ENCODE assay signal across 24 cellular contexts in genomic region chr1:62823556-62823955, GRCh38.
"Had no signal": no experiment of that assay in that cellular context is flagged by ENCODE, and none has a peak within 500 bp of the region (broad histone marks: within the 10 kb centered on the region; RNA-seq: fewer than 3 reads in every experiment).

No MANE protein-coding gene starts in this region.

- ATAC-seq: esophagus mucosa, gastrocnemius medialis, left cardiac atrium, pancreas, psoas muscle had no signal

- DNase-seq: activated CD4-positive, alpha-beta T cell treated with anti-CD3 and anti-CD28 coated beads for 4 hours; activated CD4-positive, alpha-beta T cell treated with anti-CD3 and anti-CD28 coated beads, Interleukin-2, amount 50 U/mL, for 48 hours; activated CD4-positive, CD25-positive, alpha-beta regulatory T cell; activated CD8-positive, alpha-beta memory T cell treated with anti-CD3 and anti-CD28 coated beads, Interleukin-2, amount 50 U/mL, for 48 hours; activated naive CD4-positive, alpha-beta T cell treated with anti-CD3 and anti-CD28 coated beads for 36 hours; activated naive CD8-positive, alpha-beta T cell treated with anti-CD3 and anti-CD28 coated beads, Interleukin-2, amount 10 ng/mL, durations not matched to agents 7 days and 5 days; activated T-cell treated with anti-CD3 and anti-CD28 coated beads, Interleukin-2, amount 50 U/mL, for 48 hours; amygdala; central memory CD4-positive, alpha-beta T cell; effector memory CD4-positive, alpha-beta T cell; gastrocnemius medialis; hippocampal formation; left cardiac atrium; pancreas; psoas muscle; stimulated activated CD4-positive, alpha-beta T cell treated with anti-CD3 and anti-CD28 coated beads, Interleukin-4, amount 100 ng/mL, for 24 hours; stimulated activated naive CD4-positive, alpha-beta T cell treated with Interleukin-2 at 50 U/mL for 16 hours; T-helper 1 cell had no signal

- H3K27me3 ChIP-seq: gastrocnemius medialis, neutrophil, pancreas, right atrium auricular region had no signal

- H3K4me1 ChIP-seq: gastrocnemius medialis, pancreas, psoas muscle, right atrium auricular region had no signal

- H3K27ac ChIP-seq: gastrocnemius medialis, neutrophil, pancreas, psoas muscle, right atrium auricular region, thoracic aorta had no signal

- H3K4me3 ChIP-seq: gastrocnemius medialis, pancreas, psoas muscle, right atrium auricular region, thoracic aorta had no signal

- H3K9me3 ChIP-seq: gastrocnemius medialis, neutrophil, pancreas, psoas muscle, right atrium auricular region, thoracic aorta had no signal

- FAIRE-seq: colon, pancreas, TTC549 had no signal

- H3K36me3 ChIP-seq: gastrocnemius medialis, neutrophil, thoracic aorta had no signal
